In genomic region chr18:65091737-65092329, GRCh38 we compare ENCODE assay signal across 8 cellular contexts.
DNase-seq lines count a peak whose midpoint lies in the region; ATAC-seq and TF ChIP-seq lines count a peak whose summit lies in the region.

No MANE protein-coding gene starts in this region.

- ATAC-seq in omental fat pad (ENCODE audit: low FRiP score) = no peak

- no peak for TF ChIP-seq CTCF in omental fat pad (IDR thresholded peaks at IDR 0.05)

- DNase-seq in GDM1 (lab: John Stamatoyannopoulos, UW) (peak; percentile 20), HS-5 (ENCODE audit: low read depth) (peak; percentile 4), RPMI8226 (peak; percentile 42), inferior parietal cortex (ENCODE audit: extremely low spot score) (peak; percentile 59), OCI-M2 (lab: John Stamatoyannopoulos, UW; ENCODE audit: unreplicated experiment) (no peak), omental fat pad (ENCODE audit: low spot score) (no peak), activated gamma-delta T cell treated with Interleukin-2 at 50 U/mL for 16 hours (no peak), UCSD-AML1 (lab: John Stamatoyannopoulos, UW; ENCODE audit: unreplicated experiment) (no peak)

Comparison
In these comparisons a context has a peak if more than half of its experiments do, and no peak if none do; other contexts are left out.
1. DNase-seq: peak in GDM1 (single experiment), HS-5 (single experiment), RPMI8226 (single experiment) and inferior parietal cortex (single experiment); none in OCI-M2 (single experiment), omental fat pad (single experiment), activated gamma-delta T cell treated with Interleukin-2 at 50 U/mL for 16 hours (single experiment) and UCSD-AML1 (single experiment).